Comparison of ENCODE assay signal across 8 cellular contexts in the genomic region with DNA sequence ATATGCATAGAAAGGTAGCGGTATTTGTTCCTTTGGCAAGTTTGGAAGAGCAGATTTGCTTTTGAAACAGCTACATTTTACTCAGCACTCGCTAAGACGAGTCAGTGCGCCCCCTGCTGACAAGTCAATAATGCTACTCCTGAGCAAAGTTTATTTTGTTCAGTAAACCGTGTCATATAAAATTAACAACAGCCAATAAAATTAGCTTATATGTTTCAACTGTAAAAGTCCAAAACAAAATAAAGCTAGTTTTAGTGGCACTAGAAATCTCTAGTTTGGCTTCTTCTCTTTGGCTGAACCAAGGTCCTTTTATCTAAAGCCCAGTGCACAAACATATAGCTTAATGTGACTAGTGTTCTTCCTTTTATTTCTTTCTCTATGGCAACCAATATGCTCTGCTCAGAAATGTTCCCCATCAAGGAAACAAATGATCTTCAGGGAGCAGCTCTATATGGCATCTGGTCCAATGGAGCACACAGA. TPM values are rescaled to one million over a fixed set of nuclear protein-coding genes. Genes with fewer than 3 reads are reported as not detected.
DNase-seq lines count a peak whose midpoint lies in the region; ATAC-seq, FAIRE-seq and TF ChIP-seq lines count a peak whose summit lies in the region.

No MANE protein-coding gene starts in this region.

- 3% methylated on average over 5 of the region's 5 CpGs for WGBS in HUES64

- in situ Hi-C loops in astrocyte of the cerebellum (cut with HindIII; ENCODE audit: low sequenced_read_pairs), result no loop called here

- H3K4me1 ChIP-seq in HUES64 (ENCODE audit: insufficient read depth, low read length) (peaks cover 62% of the 10 kb centered on the region), RWPE2 (ENCODE audit: insufficient read depth, poor library complexity, severe bottlenecking) (no peaks in the 10 kb centered on the region), kidney (ENCODE audit: control insufficient read depth in 1 of 2, insufficient read depth in 1 of 2, low read depth in 1 of 2, low read length in 2 of 2) (peaks cover 3 to 5% of the 10 kb centered on the region in 2 donors)

- peak; percentile 90 for TF ChIP-seq CTCF in 22Rv1 (IDR thresholded peaks at IDR 0.05)
- TF ChIP-seq CTCF in RWPE2 (IDR thresholded peaks at IDR 0.05; ENCODE audit: poor library complexity, severe bottlenecking), result peak; percentile 86
- peak; percentile 74 for TF ChIP-seq CTCF in astrocyte of the cerebellum (IDR thresholded peaks at IDR 0.05; ENCODE audit: low read depth, low read length, missing control alignments)
- TF ChIP-seq CTCF in kidney (IDR thresholded peaks at IDR 0.05; ENCODE audit: borderline replicate concordance, extremely low read depth, insufficient read depth), result peak; percentile 89

- H3K36me3 ChIP-seq in HUES64 (ENCODE audit: insufficient read depth, low read length) (no peaks in the 10 kb centered on the region), RWPE2 (ENCODE audit: low read depth) (no peaks in the 10 kb centered on the region), kidney (ENCODE audit: control insufficient read depth in 1 of 2, insufficient read depth in 2 of 2, low read length in 2 of 2) (no peaks in the 10 kb centered on the region)

- H3K27me3 ChIP-seq in HUES64 (ENCODE audit: insufficient read depth, low read length), result peaks cover 96% of the 10 kb centered on the region
- peaks cover 97% of the 10 kb centered on the region for H3K27me3 ChIP-seq in RWPE2 (ENCODE audit: insufficient read depth, poor library complexity, severe bottlenecking)

- no peak for ATAC-seq in RWPE2 (ENCODE audit: low read depth)
- ATAC-seq in HG03457 (IDR thresholded peaks at IDR 0.05; ENCODE audit: unreplicated experiment), result no peak

- H3K9me3 ChIP-seq in HUES64 (ENCODE audit: insufficient read depth, low read depth, low read length) (no peaks in the 10 kb centered on the region), RWPE2 (ENCODE audit: severe bottlenecking) (no peaks in the 10 kb centered on the region), kidney (ENCODE audit: control insufficient read depth in 1 of 2, low read length in 2 of 2) (no peaks in the 10 kb centered on the region)

- H3K9ac ChIP-seq in HUES64 (ENCODE audit: low read depth, low read length), result no peak overlapping the region
- peak overlapping the region; percentile 43 to 65 for H3K9ac ChIP-seq in kidney (ENCODE audit: low read length in 2 of 2)

- peak; percentile 35 for FAIRE-seq in kidney (lab: Jason Lieb, UNC)

- H3K27ac ChIP-seq in 22Rv1, result no peak overlapping the region
- H3K27ac ChIP-seq in HUES64 (ENCODE audit: low read depth, low read length), result no peak overlapping the region
- no peak overlapping the region for H3K27ac ChIP-seq in RWPE2 (ENCODE audit: poor library complexity, severe bottlenecking)
- peak overlapping the region; percentile 79 to 92 for H3K27ac ChIP-seq in kidney (ENCODE audit: low read depth in 2 of 2, low read length in 2 of 2)

- H3K4me3 ChIP-seq in HUES64 (ENCODE audit: low read length) (peak overlapping the region; percentile 30), RWPE2 (ENCODE audit: severe bottlenecking) (no peak overlapping the region), astrocyte of the cerebellum (ENCODE audit: low read depth, low read length) (peak overlapping the region; percentile 60), kidney (ENCODE audit: low read length in 2 of 2) (peak overlapping the region; percentile 56 to 78)

- peak; percentile 48 for DNase-seq in GDM1 (lab: John Stamatoyannopoulos, UW)
- DNase-seq in RWPE2 (ENCODE audit: low spot score), result no peak
- DNase-seq in astrocyte of the cerebellum (ENCODE audit: low read depth), result peak; percentile 89
- peak; percentile 86 for DNase-seq in kidney
- DNase-seq in stimulated activated CD4-positive, alpha-beta T cell treated with anti-CD3 and anti-CD28 coated beads, Interleukin-4, amount 100 ng/mL, for 1 hour, result peak; percentile 71

- intact Hi-C loops in kidney (cut with DNase I), result no loop called here

RNA-seq across cellular contexts. Expression of gene POU3F3, which starts 4.3 kb away (rescaled TPM):
- 2.5 TPM for polyA plus RNA-seq in HUES64 (2013, experiment 1 of 2)
- polyA plus RNA-seq in HUES64 (2013, experiment 2 of 2), result 7.8 TPM
- total RNA-seq in kidney, result 118 TPM
- 31.4 TPM for polyA plus RNA-seq in kidney (ENCODE audit: insufficient read depth, low read depth, low replicate concordance)

Comparison
In these comparisons a context has a peak if more than half of its experiments do, and no peak if none do; other contexts are left out.
1. H3K27ac ChIP-seq: peak in kidney (2 of 2); none in 22Rv1 (single experiment), HUES64 (single experiment) and RWPE2 (single experiment).
2. Peak in every context shown above with its lines, with median percentiles within 50 percentile points of each other: CTCF ChIP-seq.